7 cellular contexts compared by ENCODE assay signal in the genomic region with DNA sequence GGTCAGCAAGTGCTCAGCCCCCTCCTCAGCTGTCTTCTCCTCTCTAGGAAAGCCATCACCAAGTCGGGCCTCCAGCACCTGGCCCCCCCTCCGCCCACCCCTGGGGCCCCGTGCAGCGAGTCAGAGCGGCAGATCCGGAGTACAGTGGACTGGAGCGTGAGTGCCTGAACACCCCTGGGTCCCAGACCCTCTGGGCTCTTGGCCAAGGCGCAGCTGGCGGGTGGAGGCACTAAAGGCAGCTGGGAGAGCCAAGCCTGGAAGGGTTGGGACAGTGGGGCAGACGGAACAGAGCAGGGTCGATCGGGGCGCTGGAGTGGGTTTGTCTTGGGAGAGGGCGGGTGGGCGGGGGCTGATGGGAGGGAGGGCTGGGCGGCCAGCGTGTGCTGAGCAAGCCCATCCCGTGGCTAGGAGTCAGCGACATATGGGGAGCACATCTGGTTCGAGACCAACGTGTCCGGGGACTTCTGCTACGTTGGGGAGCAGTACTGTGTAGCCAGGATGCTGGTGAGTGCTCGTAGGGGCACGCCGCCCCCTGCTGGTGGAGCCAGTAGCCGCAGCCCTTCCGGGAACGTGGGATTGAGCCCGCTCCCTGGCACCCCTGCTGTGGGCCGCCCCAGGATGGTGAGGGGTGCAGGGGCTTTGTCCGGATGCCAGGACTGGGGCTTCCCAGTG. TPM values are rescaled to one million over a fixed set of nuclear protein-coding genes. Genes with fewer than 3 reads are reported as not detected.
DNase-seq lines count a peak whose midpoint lies in the region; ATAC-seq, FAIRE-seq and TF ChIP-seq lines count a peak whose summit lies in the region.

No MANE protein-coding gene starts in this region.

- peak; percentile 98 for FAIRE-seq in GM12892 (lab: Jason Lieb, UNC)

- H3K4me1 Mint-ChIP-seq in activated naive CD4-positive, alpha-beta T cell treated with anti-CD3 and anti-CD28 coated beads, Interleukin-2, amount 10 ng/mL, durations not matched to agents 7 days and 5 days, result peaks cover 34% of the 10 kb centered on the region

- CTCF ChIA-PET in activated naive CD4-positive, alpha-beta T cell treated with anti-CD3 and anti-CD28 coated beads, Interleukin-2, amount 10 ng/mL, durations not matched to agents 7 days and 5 days (lab: Charles Lee), result interaction anchor here (1.3 to 11.2 kb wide), 7 partner anchors 10 to 127 kb away, joined by 3 to 255 read pairs (median 5); no protein-coding TSS in a partner anchor

- no peak overlapping the region for H3K4me3 Mint-ChIP-seq in activated naive CD4-positive, alpha-beta T cell treated with anti-CD3 and anti-CD28 coated beads, Interleukin-2, amount 10 ng/mL, durations not matched to agents 7 days and 5 days

- no peaks in the 10 kb centered on the region for H3K9me3 Mint-ChIP-seq in activated naive CD4-positive, alpha-beta T cell treated with anti-CD3 and anti-CD28 coated beads, Interleukin-2, amount 10 ng/mL, durations not matched to agents 7 days and 5 days

- H3K4me3 ChIP-seq in SJCRH30, result no peak overlapping the region

- intact Hi-C loops in left cardiac atrium (cut with DNase I), result loop anchor here in 1 of 2 donors (2.0 kb wide), 1 partner anchor 15 kb away; no protein-coding TSS in a partner anchor

- peaks cover 19% of the 10 kb centered on the region for H3K36me3 ChIP-seq in SJCRH30

- ATAC-seq in HG02973 (IDR thresholded peaks at IDR 0.05; ENCODE audit: unreplicated experiment) (peak; percentile 48), left cardiac atrium (peak; percentile 44 to 58)

- DNase-seq in GM12892 (ENCODE audit: insufficient read length), result peak; percentile 77
- DNase-seq in SJCRH30, result peak; percentile 89
- peak; percentile 82 for DNase-seq in activated naive CD4-positive, alpha-beta T cell treated with anti-CD3 and anti-CD28 coated beads, Interleukin-2, amount 10 ng/mL, durations not matched to agents 7 days and 5 days
- peak; percentile 77 for DNase-seq in left cardiac atrium
- DNase-seq in stimulated activated CD4-positive, alpha-beta T cell treated with anti-CD3 and anti-CD28 coated beads, Interleukin-12 subunit alpha, Interleukin-12 subunit beta, amount 100 ng/mL, for 4 hours, result peak; percentile 74
- no peak for DNase-seq in NCI-H146 treated with DMSO at 0.1 percent for 48 hours (lab: John Stamatoyannopoulos, UW; ENCODE audit: unreplicated experiment)

- peak overlapping the region; percentile 67 for H3K27ac Mint-ChIP-seq in activated naive CD4-positive, alpha-beta T cell treated with anti-CD3 and anti-CD28 coated beads, Interleukin-2, amount 10 ng/mL, durations not matched to agents 7 days and 5 days

- H3K27me3 ChIP-seq in SJCRH30, result no peaks in the 10 kb centered on the region

- TF ChIP-seq POLR2A in GM12892 (IDR thresholded peaks at IDR 0.05; ENCODE audit: low read depth, low read length), result no peak

- no peaks in the 10 kb centered on the region for H3K27me3 Mint-ChIP-seq in activated naive CD4-positive, alpha-beta T cell treated with anti-CD3 and anti-CD28 coated beads, Interleukin-2, amount 10 ng/mL, durations not matched to agents 7 days and 5 days

- peaks cover 37% of the 10 kb centered on the region for H3K4me1 ChIP-seq in SJCRH30

- no peaks in the 10 kb centered on the region for H3K9me3 ChIP-seq in SJCRH30 (replicated peaks)

- H3K27ac ChIP-seq in SJCRH30, result peak overlapping the region; percentile 42; the same call in 1 of the 2 replicates

- peaks cover 27% of the 10 kb centered on the region for H3K36me3 Mint-ChIP-seq in activated naive CD4-positive, alpha-beta T cell treated with anti-CD3 and anti-CD28 coated beads, Interleukin-2, amount 10 ng/mL, durations not matched to agents 7 days and 5 days

RNA-seq across cellular contexts. Expression of gene MDK, which starts 14.1 kb away (rescaled TPM):
- 6.6 TPM for polyA plus RNA-seq in GM12892 (2012; ENCODE audit: missing spikeins)
- 122 and 142 TPM in 2 replicates for total RNA-seq in SJCRH30 (2014; rRNA removed; shearing (Covaris generic))
- 10 to 100 TPM; 11.0 to 15.2 TPM for total RNA-seq in left cardiac atrium

RNA-seq across cellular contexts. Expression of gene DGKZ, which starts 20.1 kb away (rescaled TPM):
- 11.6 TPM for polyA plus RNA-seq in GM12892 (2012; ENCODE audit: missing spikeins)
- 34.2 and 42.1 TPM in 2 replicates for total RNA-seq in SJCRH30 (2014; rRNA removed; shearing (Covaris generic))
- 10 to 100 TPM; 80.2 to 91.8 TPM for total RNA-seq in left cardiac atrium

RNA-seq across cellular contexts. Expression of gene CHRM4, which starts 24.2 kb away (rescaled TPM):
- polyA plus RNA-seq in GM12892 (2012; ENCODE audit: missing spikeins), result not detected
- total RNA-seq in SJCRH30 (2014; rRNA removed; shearing (Covaris generic)), result 0.81 and 0.97 TPM in 2 replicates
- total RNA-seq in left cardiac atrium, result under 1 TPM in 1 of 2 donors, not detected in 1; 0.21 TPM
